Comparison of ENCODE assay signal across 1 cellular context in genomic region chr9:124507880-124508432, GRCh38.
TF ChIP-seq lines count a peak whose summit lies in the region.

No MANE protein-coding gene starts in this region.

TF ChIP-seq in HepG2, 621 proteins besides CTCF, POLR2A, EP300 and RAD21 (continues in another document):
- TF ChIP-seq, protein P1, sequence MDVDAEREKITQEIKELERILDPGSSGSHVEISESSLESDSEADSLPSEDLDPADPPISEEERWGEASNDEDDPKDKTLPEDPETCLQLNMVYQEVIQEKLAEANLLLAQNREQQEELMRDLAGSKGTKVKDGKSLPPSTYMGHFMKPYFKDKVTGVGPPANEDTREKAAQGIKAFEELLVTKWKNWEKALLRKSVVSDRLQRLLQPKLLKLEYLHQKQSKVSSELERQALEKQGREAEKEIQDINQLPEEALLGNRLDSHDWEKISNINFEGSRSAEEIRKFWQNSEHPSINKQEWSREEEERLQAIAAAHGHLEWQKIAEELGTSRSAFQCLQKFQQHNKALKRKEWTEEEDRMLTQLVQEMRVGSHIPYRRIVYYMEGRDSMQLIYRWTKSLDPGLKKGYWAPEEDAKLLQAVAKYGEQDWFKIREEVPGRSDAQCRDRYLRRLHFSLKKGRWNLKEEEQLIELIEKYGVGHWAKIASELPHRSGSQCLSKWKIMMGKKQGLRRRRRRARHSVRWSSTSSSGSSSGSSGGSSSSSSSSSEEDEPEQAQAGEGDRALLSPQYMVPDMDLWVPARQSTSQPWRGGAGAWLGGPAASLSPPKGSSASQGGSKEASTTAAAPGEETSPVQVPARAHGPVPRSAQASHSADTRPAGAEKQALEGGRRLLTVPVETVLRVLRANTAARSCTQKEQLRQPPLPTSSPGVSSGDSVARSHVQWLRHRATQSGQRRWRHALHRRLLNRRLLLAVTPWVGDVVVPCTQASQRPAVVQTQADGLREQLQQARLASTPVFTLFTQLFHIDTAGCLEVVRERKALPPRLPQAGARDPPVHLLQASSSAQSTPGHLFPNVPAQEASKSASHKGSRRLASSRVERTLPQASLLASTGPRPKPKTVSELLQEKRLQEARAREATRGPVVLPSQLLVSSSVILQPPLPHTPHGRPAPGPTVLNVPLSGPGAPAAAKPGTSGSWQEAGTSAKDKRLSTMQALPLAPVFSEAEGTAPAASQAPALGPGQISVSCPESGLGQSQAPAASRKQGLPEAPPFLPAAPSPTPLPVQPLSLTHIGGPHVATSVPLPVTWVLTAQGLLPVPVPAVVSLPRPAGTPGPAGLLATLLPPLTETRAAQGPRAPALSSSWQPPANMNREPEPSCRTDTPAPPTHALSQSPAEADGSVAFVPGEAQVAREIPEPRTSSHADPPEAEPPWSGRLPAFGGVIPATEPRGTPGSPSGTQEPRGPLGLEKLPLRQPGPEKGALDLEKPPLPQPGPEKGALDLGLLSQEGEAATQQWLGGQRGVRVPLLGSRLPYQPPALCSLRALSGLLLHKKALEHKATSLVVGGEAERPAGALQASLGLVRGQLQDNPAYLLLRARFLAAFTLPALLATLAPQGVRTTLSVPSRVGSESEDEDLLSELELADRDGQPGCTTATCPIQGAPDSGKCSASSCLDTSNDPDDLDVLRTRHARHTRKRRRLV (CRISPR knock-in tag; IDR thresholded peaks at IDR 0.05): no peak
- TF ChIP-seq, protein P2, sequence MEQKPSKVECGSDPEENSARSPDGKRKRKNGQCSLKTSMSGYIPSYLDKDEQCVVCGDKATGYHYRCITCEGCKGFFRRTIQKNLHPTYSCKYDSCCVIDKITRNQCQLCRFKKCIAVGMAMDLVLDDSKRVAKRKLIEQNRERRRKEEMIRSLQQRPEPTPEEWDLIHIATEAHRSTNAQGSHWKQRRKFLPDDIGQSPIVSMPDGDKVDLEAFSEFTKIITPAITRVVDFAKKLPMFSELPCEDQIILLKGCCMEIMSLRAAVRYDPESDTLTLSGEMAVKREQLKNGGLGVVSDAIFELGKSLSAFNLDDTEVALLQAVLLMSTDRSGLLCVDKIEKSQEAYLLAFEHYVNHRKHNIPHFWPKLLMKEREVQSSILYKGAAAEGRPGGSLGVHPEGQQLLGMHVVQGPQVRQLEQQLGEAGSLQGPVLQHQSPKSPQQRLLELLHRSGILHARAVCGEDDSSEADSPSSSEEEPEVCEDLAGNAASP (CRISPR knock-in tag; IDR thresholded peaks at IDR 0.05; ENCODE audit: borderline replicate concordance): no peak; the same call in 1 of the 2 replicates
- no peak for TF ChIP-seq LCORL (IDR thresholded peaks at IDR 0.05)
- TF ChIP-seq LCORL (CRISPR knock-in tag; IDR thresholded peaks at IDR 0.05): no peak
- 0 out of 2 replicates have a peak, but pooled peaks have one; percentile 25 for TF ChIP-seq ZNF878 (CRISPR knock-in tag; IDR thresholded peaks at IDR 0.05)
- no peak for TF ChIP-seq PRPF4 (IDR thresholded peaks at IDR 0.05; ENCODE audit: low read depth, low read length, poor library complexity, severe bottlenecking)
- TF ChIP-seq, protein P3, sequence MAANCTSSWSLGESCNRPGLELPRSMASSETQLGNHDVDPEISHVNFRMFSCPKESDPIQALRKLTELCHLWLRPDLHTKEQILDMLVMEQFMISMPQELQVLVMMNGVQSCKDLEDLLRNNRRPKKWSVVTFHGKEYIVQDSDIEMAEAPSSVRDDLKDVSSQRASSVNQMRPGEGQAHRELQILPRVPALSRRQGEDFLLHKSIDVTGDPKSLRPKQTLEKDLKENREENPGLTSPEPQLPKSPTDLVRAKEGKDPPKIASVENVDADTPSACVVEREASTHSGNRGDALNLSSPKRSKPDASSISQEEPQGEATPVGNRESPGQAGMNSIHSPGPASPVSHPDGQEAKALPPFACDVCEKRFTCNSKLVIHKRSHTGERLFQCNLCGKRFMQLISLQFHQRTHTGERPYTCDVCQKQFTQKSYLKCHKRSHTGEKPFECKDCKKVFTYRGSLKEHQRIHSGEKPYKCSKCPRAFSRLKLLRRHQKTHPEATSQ (CRISPR knock-in tag; IDR thresholded peaks at IDR 0.05; ENCODE audit: borderline replicate concordance): no peak
- no peak for TF ChIP-seq ZFP1 (CRISPR knock-in tag; IDR thresholded peaks at IDR 0.05)
- TF ChIP-seq ZNF547 (CRISPR knock-in tag; IDR thresholded peaks at IDR 0.05): no peak; the same call in 1 of the 2 replicates
- TF ChIP-seq HNRNPL (IDR thresholded peaks at IDR 0.05; ENCODE audit: low read depth, low read length): no peak
- TF ChIP-seq HCFC1 (IDR thresholded peaks at IDR 0.05; ENCODE audit: low read depth, low read length): no peak
- no peak for TF ChIP-seq NFYC (CRISPR knock-in tag; IDR thresholded peaks at IDR 0.05)
- TF ChIP-seq SIX4 (CRISPR knock-in tag; IDR thresholded peaks at IDR 0.05): no peak
- no peak; the same call in 1 of the 2 replicates for TF ChIP-seq NR1H2 (CRISPR knock-in tag; IDR thresholded peaks at IDR 0.05; ENCODE audit: borderline replicate concordance, low read depth)
- TF ChIP-seq RARG (CRISPR knock-in tag; IDR thresholded peaks at IDR 0.05; ENCODE audit: low read depth): no peak
- no peak for TF ChIP-seq MATR3 (CRISPR knock-in tag; IDR thresholded peaks at IDR 0.05)
- 0 out of 2 replicates have a peak, but pooled peaks have one; percentile 59 for TF ChIP-seq ZNF329 (CRISPR knock-in tag; IDR thresholded peaks at IDR 0.05; ENCODE audit: low read depth)
- no peak for TF ChIP-seq ZNF354B (CRISPR knock-in tag; IDR thresholded peaks at IDR 0.05)
- TF ChIP-seq, protein P4, sequence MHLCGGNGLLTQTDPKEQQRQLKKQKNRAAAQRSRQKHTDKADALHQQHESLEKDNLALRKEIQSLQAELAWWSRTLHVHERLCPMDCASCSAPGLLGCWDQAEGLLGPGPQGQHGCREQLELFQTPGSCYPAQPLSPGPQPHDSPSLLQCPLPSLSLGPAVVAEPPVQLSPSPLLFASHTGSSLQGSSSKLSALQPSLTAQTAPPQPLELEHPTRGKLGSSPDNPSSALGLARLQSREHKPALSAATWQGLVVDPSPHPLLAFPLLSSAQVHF (CRISPR knock-in tag; IDR thresholded peaks at IDR 0.05): no peak
- TF ChIP-seq ZNF564 (CRISPR knock-in tag; IDR thresholded peaks at IDR 0.05): peak; percentile 59; the same call in 1 of the 2 replicates
- TF ChIP-seq ZNF292 (CRISPR knock-in tag; IDR thresholded peaks at IDR 0.05; ENCODE audit: borderline replicate concordance, low read depth): no peak
- TF ChIP-seq NR2F6 (IDR thresholded peaks at IDR 0.05): no peak
- TF ChIP-seq NR2F6 (CRISPR knock-in tag; IDR thresholded peaks at IDR 0.05): peak; percentile 12; the same call in 1 of the 2 replicates
- TF ChIP-seq, protein P5, sequence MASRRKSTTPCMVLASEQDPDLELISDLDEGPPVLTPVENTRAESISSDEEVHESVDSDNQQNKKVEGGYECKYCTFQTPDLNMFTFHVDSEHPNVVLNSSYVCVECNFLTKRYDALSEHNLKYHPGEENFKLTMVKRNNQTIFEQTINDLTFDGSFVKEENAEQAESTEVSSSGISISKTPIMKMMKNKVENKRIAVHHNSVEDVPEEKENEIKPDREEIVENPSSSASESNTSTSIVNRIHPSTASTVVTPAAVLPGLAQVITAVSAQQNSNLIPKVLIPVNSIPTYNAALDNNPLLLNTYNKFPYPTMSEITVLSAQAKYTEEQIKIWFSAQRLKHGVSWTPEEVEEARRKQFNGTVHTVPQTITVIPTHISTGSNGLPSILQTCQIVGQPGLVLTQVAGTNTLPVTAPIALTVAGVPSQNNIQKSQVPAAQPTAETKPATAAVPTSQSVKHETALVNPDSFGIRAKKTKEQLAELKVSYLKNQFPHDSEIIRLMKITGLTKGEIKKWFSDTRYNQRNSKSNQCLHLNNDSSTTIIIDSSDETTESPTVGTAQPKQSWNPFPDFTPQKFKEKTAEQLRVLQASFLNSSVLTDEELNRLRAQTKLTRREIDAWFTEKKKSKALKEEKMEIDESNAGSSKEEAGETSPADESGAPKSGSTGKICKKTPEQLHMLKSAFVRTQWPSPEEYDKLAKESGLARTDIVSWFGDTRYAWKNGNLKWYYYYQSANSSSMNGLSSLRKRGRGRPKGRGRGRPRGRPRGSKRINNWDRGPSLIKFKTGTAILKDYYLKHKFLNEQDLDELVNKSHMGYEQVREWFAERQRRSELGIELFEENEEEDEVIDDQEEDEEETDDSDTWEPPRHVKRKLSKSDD (CRISPR knock-in tag; IDR thresholded peaks at IDR 0.05; ENCODE audit: low read depth): no peak
- no peak for TF ChIP-seq TCF7 (IDR thresholded peaks at IDR 0.05; ENCODE audit: low read depth)
- no peak for TF ChIP-seq NKX3-1 (CRISPR knock-in tag; IDR thresholded peaks at IDR 0.05)
- TF ChIP-seq NFKBIZ (CRISPR knock-in tag; IDR thresholded peaks at IDR 0.05): no peak
- TF ChIP-seq KDM1A (CRISPR knock-in tag; IDR thresholded peaks at IDR 0.05): peak; percentile 61; the same call in 1 of the 2 replicates
- TF ChIP-seq KDM4B (CRISPR knock-in tag; IDR thresholded peaks at IDR 0.05): no peak; the same call in 1 of the 2 replicates
- no peak for TF ChIP-seq KDM3A (CRISPR knock-in tag; IDR thresholded peaks at IDR 0.05; ENCODE audit: low read depth)
- no peak for TF ChIP-seq MIXL1 (CRISPR knock-in tag; IDR thresholded peaks at IDR 0.05)
- 0 out of 2 replicates have a peak, but pooled peaks have one; percentile 17 for TF ChIP-seq ZNF800 (CRISPR knock-in tag; IDR thresholded peaks at IDR 0.05)
- TF ChIP-seq ZNF788 (CRISPR knock-in tag; IDR thresholded peaks at IDR 0.05; ENCODE audit: borderline replicate concordance): 0 out of 2 replicates have a peak, but pooled peaks have one; percentile 48
- no peak for TF ChIP-seq NAIF1 (CRISPR knock-in tag; IDR thresholded peaks at IDR 0.05; ENCODE audit: borderline replicate concordance)
- no peak for TF ChIP-seq KAT2B (IDR thresholded peaks at IDR 0.05; ENCODE audit: borderline replicate concordance, low read depth, low read length)
- 0 out of 2 replicates have a peak, but pooled peaks have one; percentile 53 for TF ChIP-seq ZNF34 (CRISPR knock-in tag; IDR thresholded peaks at IDR 0.05; ENCODE audit: borderline replicate concordance)
- TF ChIP-seq MYNN (CRISPR knock-in tag; IDR thresholded peaks at IDR 0.05; ENCODE audit: low read depth): no peak
- TF ChIP-seq PHF21A (CRISPR knock-in tag; IDR thresholded peaks at IDR 0.05): no peak
- 0 out of 2 replicates have a peak, but pooled peaks have one; percentile 53 for TF ChIP-seq ZNF224 (CRISPR knock-in tag; IDR thresholded peaks at IDR 0.05)
- TF ChIP-seq, protein P6, sequence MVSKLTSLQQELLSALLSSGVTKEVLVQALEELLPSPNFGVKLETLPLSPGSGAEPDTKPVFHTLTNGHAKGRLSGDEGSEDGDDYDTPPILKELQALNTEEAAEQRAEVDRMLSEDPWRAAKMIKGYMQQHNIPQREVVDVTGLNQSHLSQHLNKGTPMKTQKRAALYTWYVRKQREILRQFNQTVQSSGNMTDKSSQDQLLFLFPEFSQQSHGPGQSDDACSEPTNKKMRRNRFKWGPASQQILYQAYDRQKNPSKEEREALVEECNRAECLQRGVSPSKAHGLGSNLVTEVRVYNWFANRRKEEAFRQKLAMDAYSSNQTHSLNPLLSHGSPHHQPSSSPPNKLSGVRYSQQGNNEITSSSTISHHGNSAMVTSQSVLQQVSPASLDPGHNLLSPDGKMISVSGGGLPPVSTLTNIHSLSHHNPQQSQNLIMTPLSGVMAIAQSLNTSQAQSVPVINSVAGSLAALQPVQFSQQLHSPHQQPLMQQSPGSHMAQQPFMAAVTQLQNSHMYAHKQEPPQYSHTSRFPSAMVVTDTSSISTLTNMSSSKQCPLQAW (CRISPR knock-in tag; IDR thresholded peaks at IDR 0.05): peak; percentile 34; the same call in 1 of the 2 replicates
- no peak for TF ChIP-seq ZNF724P (CRISPR knock-in tag; IDR thresholded peaks at IDR 0.05; ENCODE audit: borderline replicate concordance)
- no peak for TF ChIP-seq LRRFIP1 (CRISPR knock-in tag; conservative IDR thresholded peaks at IDR 0.05)
- no peak for TF ChIP-seq CREB1 (IDR thresholded peaks at IDR 0.05)
- no peak for TF ChIP-seq CREB1 (CRISPR knock-in tag; IDR thresholded peaks at IDR 0.05)
- TF ChIP-seq, protein P7, sequence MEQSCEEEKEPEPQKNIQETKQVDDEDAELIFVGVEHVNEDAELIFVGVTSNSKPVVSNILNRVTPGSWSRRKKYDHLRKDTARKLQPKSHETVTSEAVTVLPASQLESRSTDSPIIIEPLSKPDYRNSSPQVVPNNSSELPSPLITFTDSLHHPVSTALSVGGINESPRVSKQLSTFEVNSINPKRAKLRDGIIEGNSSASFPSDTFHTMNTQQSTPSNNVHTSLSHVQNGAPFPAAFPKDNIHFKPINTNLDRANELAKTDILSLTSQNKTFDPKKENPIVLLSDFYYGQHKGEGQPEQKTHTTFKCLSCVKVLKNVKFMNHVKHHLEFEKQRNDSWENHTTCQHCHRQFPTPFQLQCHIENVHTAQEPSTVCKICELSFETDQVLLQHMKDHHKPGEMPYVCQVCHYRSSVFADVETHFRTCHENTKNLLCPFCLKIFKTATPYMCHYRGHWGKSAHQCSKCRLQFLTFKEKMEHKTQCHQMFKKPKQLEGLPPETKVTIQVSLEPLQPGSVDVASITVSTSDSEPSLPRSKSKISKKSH (CRISPR knock-in tag; IDR thresholded peaks at IDR 0.05; ENCODE audit: borderline replicate concordance): peak; percentile 54; the same call in 1 of the 2 replicates
